23 cellular contexts compared by ENCODE assay signal in genomic region chr1:94661431-94661830, GRCh38.
DNase-seq lines count a peak whose midpoint lies in the region; TF ChIP-seq lines count a peak whose summit lies in the region.
"Had no signal": no experiment of that assay in that cellular context is flagged by ENCODE, and none has a peak within 500 bp of the region (broad histone marks: within the 10 kb centered on the region; RNA-seq: fewer than 3 reads in every experiment).

No MANE protein-coding gene starts in this region.

- no peaks in the 10 kb centered on the region for H3K36me3 Mint-ChIP-seq in type B pancreatic cell
- H3K36me3 Mint-ChIP-seq: activated CD8-positive, alpha-beta memory T cell treated with anti-CD3 and anti-CD28 coated beads, Interleukin-2, amount 10 ng/mL, durations not matched to agents 7 days and 5 days; activated naive CD4-positive, alpha-beta T cell treated with anti-CD3 and anti-CD28 coated beads, Interleukin-2, amount 10 ng/mL, durations not matched to agents 7 days and 5 days; CD14-positive monocyte; memory B cell; stimulated activated effector memory CD8-positive, alpha-beta T cell treated with anti-CD3 and anti-CD28 coated beads, Interleukin-12 subunit alpha, Interleukin-12 subunit beta, amount 100 ng/mL, for 72 hours had no signal

- H3K4me3 ChIP-seq in HUES48 (ENCODE audit: low read depth, low read length), result peak overlapping the region; percentile 18; the same call in 1 of the 2 replicates
- H3K4me3 ChIP-seq in iPS-20b (ENCODE audit: low read length), result peak overlapping the region; percentile 11; the same call in 1 of the 2 replicates
- H3K4me3 ChIP-seq: SJSA1, spleen, thoracic aorta had no signal

- H3K4me3 Mint-ChIP-seq in type B pancreatic cell, result no peak overlapping the region
- H3K4me3 Mint-ChIP-seq: activated CD4-positive, alpha-beta T cell treated with anti-CD3 and anti-CD28 coated beads for 36 hours; activated CD8-positive, alpha-beta memory T cell treated with anti-CD3 and anti-CD28 coated beads, Interleukin-2, amount 10 ng/mL, durations not matched to agents 7 days and 5 days; activated naive CD4-positive, alpha-beta T cell treated with anti-CD3 and anti-CD28 coated beads, Interleukin-2, amount 10 ng/mL, durations not matched to agents 7 days and 5 days; CD14-positive monocyte; memory B cell; stimulated activated effector memory CD8-positive, alpha-beta T cell treated with anti-CD3 and anti-CD28 coated beads, Interleukin-12 subunit alpha, Interleukin-12 subunit beta, amount 100 ng/mL, for 72 hours had no signal

- 0 out of 2 replicates have a peak, but pooled peaks cover 3% of the 10 kb centered on the region for H3K36me3 ChIP-seq in HUES48 (ENCODE audit: control insufficient read depth, insufficient read depth, low read length)
- H3K36me3 ChIP-seq in iPS-20b (ENCODE audit: insufficient read depth, low read depth, low read length), result no peaks in the 10 kb centered on the region
- H3K36me3 ChIP-seq: SJSA1, spleen, thoracic aorta had no signal

- peaks cover 26% of the 10 kb centered on the region for H3K4me1 Mint-ChIP-seq in type B pancreatic cell (ENCODE audit: unreplicated experiment)
- H3K4me1 Mint-ChIP-seq: activated CD4-positive, alpha-beta T cell treated with anti-CD3 and anti-CD28 coated beads for 36 hours; activated CD8-positive, alpha-beta memory T cell treated with anti-CD3 and anti-CD28 coated beads, Interleukin-2, amount 10 ng/mL, durations not matched to agents 7 days and 5 days; activated naive CD4-positive, alpha-beta T cell treated with anti-CD3 and anti-CD28 coated beads, Interleukin-2, amount 10 ng/mL, durations not matched to agents 7 days and 5 days; memory B cell; stimulated activated effector memory CD8-positive, alpha-beta T cell treated with anti-CD3 and anti-CD28 coated beads, Interleukin-12 subunit alpha, Interleukin-12 subunit beta, amount 100 ng/mL, for 72 hours had no signal

- H3K27ac Mint-ChIP-seq in type B pancreatic cell, result peak overlapping the region; percentile 79
- H3K27ac Mint-ChIP-seq: activated CD4-positive, alpha-beta T cell treated with anti-CD3 and anti-CD28 coated beads for 36 hours; activated CD8-positive, alpha-beta memory T cell treated with anti-CD3 and anti-CD28 coated beads, Interleukin-2, amount 10 ng/mL, durations not matched to agents 7 days and 5 days; activated naive CD4-positive, alpha-beta T cell treated with anti-CD3 and anti-CD28 coated beads, Interleukin-2, amount 10 ng/mL, durations not matched to agents 7 days and 5 days; CD14-positive monocyte; memory B cell; stimulated activated effector memory CD8-positive, alpha-beta T cell treated with anti-CD3 and anti-CD28 coated beads, Interleukin-12 subunit alpha, Interleukin-12 subunit beta, amount 100 ng/mL, for 72 hours had no signal

- peaks cover 55% of the 10 kb centered on the region for H3K4me1 ChIP-seq in HUES48 (ENCODE audit: control insufficient read depth, insufficient read depth, low read length)
- H3K4me1 ChIP-seq in iPS-20b (ENCODE audit: insufficient read depth, low read length), result peaks cover 45% of the 10 kb centered on the region
- H3K4me1 ChIP-seq: spleen had no signal

- peak overlapping the region; percentile 96 for H3K27ac ChIP-seq in HUES48 (ENCODE audit: low read depth, low read length)
- peak overlapping the region; percentile 88 for H3K27ac ChIP-seq in iPS-20b (ENCODE audit: low read length)
- H3K27ac ChIP-seq: SJSA1, spleen, thoracic aorta had no signal

- H3K9ac ChIP-seq in HUES48 (ENCODE audit: low read depth, low read length) (peak overlapping the region; percentile 46; the same call in 1 of the 2 replicates), iPS-20b (ENCODE audit: low read depth, low read length) (peak overlapping the region; percentile 71; the same call in 1 of the 2 replicates)

- no peaks in the 10 kb centered on the region for H3K27me3 ChIP-seq in HUES48 (ENCODE audit: control insufficient read depth, insufficient read depth, low read length)
- no peaks in the 10 kb centered on the region for H3K27me3 ChIP-seq in iPS-20b (ENCODE audit: insufficient read depth, low read length)
- H3K27me3 ChIP-seq: SJSA1, spleen had no signal

- DNase-seq in amniotic epithelial cell (ENCODE audit: low read depth), result peak; percentile 37
- no peak for DNase-seq in type B pancreatic cell (ENCODE audit: extremely low spot score, unreplicated experiment)
- no peak for DNase-seq in NCI-H1105 (lab: John Stamatoyannopoulos, UW)
- no peak for DNase-seq in activated naive CD4-positive, alpha-beta T cell (lab: John Stamatoyannopoulos, UW)
- DNase-seq in GM10266 (ENCODE audit: extremely low spot score), result no peak
- DNase-seq: activated CD4-positive, alpha-beta T cell treated with anti-CD3 and anti-CD28 coated beads for 36 hours; activated CD8-positive, alpha-beta memory T cell treated with anti-CD3 and anti-CD28 coated beads, Interleukin-2, amount 10 ng/mL, durations not matched to agents 7 days and 5 days; activated naive CD4-positive, alpha-beta T cell treated with anti-CD3 and anti-CD28 coated beads, Interleukin-2, amount 10 ng/mL, durations not matched to agents 7 days and 5 days; aorta; Calu3; caudate nucleus; left colon; MV-4-11; NCI-H510A treated with DMSO at 0.1 percent for 48 hours; spleen; stimulated activated CD4-positive, alpha-beta T cell treated with anti-CD3 and anti-CD28 coated beads, Interleukin-2, amount 100 ng/mL, for 48 hours had no signal

- TF ChIP-seq CTCF in type B pancreatic cell (conservative IDR thresholded peaks at IDR 0.05) (no peak), GM10266 (IDR thresholded peaks at IDR 0.05; ENCODE audit: control insufficient read depth, insufficient read depth, low read depth, missing control alignments) (no peak)

- peaks cover 14% of the 10 kb centered on the region for H3K9me3 ChIP-seq in HUES48 (ENCODE audit: control insufficient read depth, insufficient read depth, low read length)
- H3K9me3 ChIP-seq in iPS-20b (ENCODE audit: insufficient read depth, low read depth, low read length), result 0 out of 2 replicates have a peak, but pooled peaks cover 5% of the 10 kb centered on the region
- H3K9me3 ChIP-seq: SJSA1, spleen, thoracic aorta had no signal

- H3K9me3 Mint-ChIP-seq in type B pancreatic cell, result peaks cover 3% of the 10 kb centered on the region
- H3K9me3 Mint-ChIP-seq: activated naive CD4-positive, alpha-beta T cell treated with anti-CD3 and anti-CD28 coated beads, Interleukin-2, amount 10 ng/mL, durations not matched to agents 7 days and 5 days; CD14-positive monocyte; memory B cell; stimulated activated effector memory CD8-positive, alpha-beta T cell treated with anti-CD3 and anti-CD28 coated beads, Interleukin-12 subunit alpha, Interleukin-12 subunit beta, amount 100 ng/mL, for 72 hours had no signal

- H3K27me3 Mint-ChIP-seq in type B pancreatic cell, result no peaks in the 10 kb centered on the region
